Comparison of ENCODE assay signal across 18 cellular contexts in the genomic region with DNA sequence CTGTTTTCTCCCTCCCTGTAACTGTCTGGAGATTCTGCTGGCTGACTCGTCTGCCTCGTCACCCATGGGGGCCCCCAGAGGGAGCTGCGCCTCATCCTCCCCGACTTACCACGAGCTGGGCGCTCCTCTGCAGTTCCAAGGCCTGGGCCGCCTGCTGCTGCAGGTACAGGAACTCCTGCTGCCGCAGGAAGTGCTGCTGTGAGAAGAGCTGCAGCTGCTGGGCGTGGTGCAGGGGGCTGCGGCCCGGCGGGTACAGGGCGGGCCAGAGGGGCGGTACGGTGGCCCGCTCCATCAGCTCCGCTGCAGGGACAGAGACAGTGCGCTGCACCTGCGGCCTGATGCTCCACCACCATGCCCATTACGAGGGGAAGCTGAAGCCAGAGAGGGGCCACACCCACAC. TPM values are rescaled to one million over a fixed set of nuclear protein-coding genes. Genes with fewer than 3 reads are reported as not detected.
A peak's percentile ranks its signal among the peaks of the same experiment; 100 is the strongest.
DNase-seq lines count a peak whose midpoint lies in the region; ATAC-seq and TF ChIP-seq lines count a peak whose summit lies in the region.
"Had no signal": no experiment of that assay in that cellular context is flagged by ENCODE, and none has a peak within 500 bp of the region (broad histone marks: within the 10 kb centered on the region; RNA-seq: fewer than 3 reads in every experiment).

No MANE protein-coding gene starts in this region.

- no peaks in the 10 kb centered on the region for H3K9me3 Mint-ChIP-seq in stimulated activated effector memory CD8-positive, alpha-beta T cell treated with anti-CD3 and anti-CD28 coated beads, Interleukin-12 subunit alpha, Interleukin-12 subunit beta, amount 100 ng/mL, for 72 hours

- no peak overlapping the region for H3K4me3 ChIP-seq in Jurkat, Clone E6-1 (ENCODE audit: low read length)
- no peak overlapping the region for H3K4me3 ChIP-seq in coronary artery
- H3K4me3 ChIP-seq: breast epithelium, suprapubic skin had no signal

- H3K36me3 Mint-ChIP-seq in stimulated activated effector memory CD8-positive, alpha-beta T cell treated with anti-CD3 and anti-CD28 coated beads, Interleukin-12 subunit alpha, Interleukin-12 subunit beta, amount 100 ng/mL, for 72 hours: peaks cover 56% of the 10 kb centered on the region

- no peak overlapping the region for H3K27ac ChIP-seq in caudate nucleus (ENCODE audit: low read depth, low read length)
- H3K27ac ChIP-seq in coronary artery: no peak overlapping the region
- H3K27ac ChIP-seq: KMS-11, suprapubic skin had no signal

- H3K27ac Mint-ChIP-seq in stimulated activated effector memory CD8-positive, alpha-beta T cell treated with anti-CD3 and anti-CD28 coated beads, Interleukin-12 subunit alpha, Interleukin-12 subunit beta, amount 100 ng/mL, for 72 hours: peak overlapping the region; percentile 50
- H3K27ac Mint-ChIP-seq: progenitor cell of endocrine pancreas had no signal

- H3K4me1 Mint-ChIP-seq in stimulated activated effector memory CD8-positive, alpha-beta T cell treated with anti-CD3 and anti-CD28 coated beads, Interleukin-12 subunit alpha, Interleukin-12 subunit beta, amount 100 ng/mL, for 72 hours: peaks cover 14% of the 10 kb centered on the region

- no peak overlapping the region for H3K4me3 Mint-ChIP-seq in stimulated activated effector memory CD8-positive, alpha-beta T cell treated with anti-CD3 and anti-CD28 coated beads, Interleukin-12 subunit alpha, Interleukin-12 subunit beta, amount 100 ng/mL, for 72 hours

- ATAC-seq in stimulated activated effector memory CD8-positive, alpha-beta T cell treated with anti-CD3 and anti-CD28 coated beads, Interleukin-12 subunit alpha, Interleukin-12 subunit beta, amount 100 ng/mL, for 72 hours: peak; percentile 46

- no peak for TF ChIP-seq CTCF in coronary artery (IDR thresholded peaks at IDR 0.05)

- DNase-seq in activated gamma-delta T cell treated with Interleukin-2 at 50 U/mL for 16 hours: peak; percentile 39
- DNase-seq in activated gamma-delta T cell (lab: John Stamatoyannopoulos, UW): no peak
- DNase-seq in Jurkat, Clone E6-1 (ENCODE audit: low read depth, low spot score): peak; percentile 32
- DNase-seq in central memory CD4-positive, alpha-beta T cell: peak; percentile 43
- no peak for DNase-seq in stimulated activated effector memory CD8-positive, alpha-beta T cell treated with anti-CD3 and anti-CD28 coated beads, Interleukin-12 subunit alpha, Interleukin-12 subunit beta, amount 100 ng/mL, for 72 hours (ENCODE audit: low spot score in 2 of 2)
- no peak for DNase-seq in caudate nucleus (lab: John Stamatoyannopoulos, UW)
- no peak for DNase-seq in putamen (ENCODE audit: low spot score)
- no peak for DNase-seq in coronary artery (ENCODE audit: low spot score)
- DNase-seq: activated CD4-positive, alpha-beta T cell treated with anti-CD3 and anti-CD28 coated beads, Interleukin-2, amount 50 U/mL, for 48 hours; activated T-cell treated with anti-CD3 and anti-CD28 coated beads, Interleukin-2, amount 50 U/mL, for 48 hours; DMS79 treated with DMSO at 0.1 percent for 48 hours; NCI-H1092 treated with DMSO at 0.1 percent for 48 hours; NCI-H524; stimulated activated CD8-positive, alpha-beta memory T cell treated with anti-CD3 and anti-CD28 coated beads, Interleukin-4, amount 100 ng/mL, for 48 hours had no signal

RNA-seq across cellular contexts. Expression of a gene that starts 47.7 kb away (rescaled TPM):
- polyA plus RNA-seq in Jurkat, Clone E6-1 (2012; ENCODE audit: insufficient read depth, insufficient read length): 41.2 TPM

Comparison
In these comparisons a context has a peak if more than half of its experiments do, and no peak if none do; other contexts are left out.
1. DNase-seq: peak in activated gamma-delta T cell treated with Interleukin-2 at 50 U/mL for 16 hours (single experiment), Jurkat, Clone E6-1 (single experiment) and central memory CD4-positive, alpha-beta T cell (single experiment); none in activated gamma-delta T cell (single experiment), stimulated activated effector memory CD8-positive, alpha-beta T cell treated with anti-CD3 and anti-CD28 coated beads, Interleukin-12 subunit alpha, Interleukin-12 subunit beta, amount 100 ng/mL, for 72 hours (0 of 2), caudate nucleus (0 of 61), putamen (single experiment) and coronary artery (single experiment).